ENCODE assay signal across 10 cellular contexts in genomic region chr15:74127954-74128784, GRCh38. TPM values are rescaled to one million over a fixed set of nuclear protein-coding genes. Genes with fewer than 3 reads are reported as not detected.
DNase-seq lines count a peak whose midpoint lies in the region; TF ChIP-seq lines count a peak whose summit lies in the region.
"Had no signal": no experiment of that assay in that cellular context is flagged by ENCODE, and none has a peak within 500 bp of the region (broad histone marks: within the 10 kb centered on the region; RNA-seq: fewer than 3 reads in every experiment).

No MANE protein-coding gene starts in this region.

- no peaks in the 10 kb centered on the region for H3K79me2 ChIP-seq in Karpas-422 (ENCODE audit: low read length)

- H3K36me3 ChIP-seq in liver (ENCODE audit: control insufficient read depth in 4 of 4, insufficient read depth in 3 of 4, low read depth in 1 of 4, low read length in 3 of 4) (no peaks in the 10 kb centered on the region), urinary bladder (ENCODE audit: insufficient read depth) (no peaks in the 10 kb centered on the region), Karpas-422 (ENCODE audit: insufficient read depth, low read length) (no peaks in the 10 kb centered on the region)
- H3K36me3 ChIP-seq: SJSA1 had no signal

- 5% methylated on average over 53 of the region's 53 CpGs for WGBS in liver
- 12% methylated on average over 53 of the region's 53 CpGs for WGBS in urinary bladder

- no peak overlapping the region for H3K27ac Mint-ChIP-seq in activated naive CD4-positive, alpha-beta T cell treated with anti-CD3 and anti-CD28 coated beads for 36 hours
- peak overlapping the region in 4 of 5 experiments; percentile 54 to 98 (median 96) for H3K27ac Mint-ChIP-seq in brain

- H3K4me1 ChIP-seq in liver (ENCODE audit: control insufficient read depth in 4 of 4, insufficient read depth in 4 of 4, low read length in 3 of 4) (peaks cover 10 to 41% (median 16%) of the 10 kb centered on the region in 4 donors), urinary bladder (ENCODE audit: insufficient read depth) (no peaks in the 10 kb centered on the region), Karpas-422 (ENCODE audit: low read length) (no peaks in the 10 kb centered on the region; the same call in 1 of the 2 replicates)

- TF ChIP-seq RAD21 in liver (IDR thresholded peaks at IDR 0.05), result no peak

- no peaks in the 10 kb centered on the region for H3K36me3 Mint-ChIP-seq in activated naive CD4-positive, alpha-beta T cell treated with anti-CD3 and anti-CD28 coated beads for 36 hours (ENCODE audit: low read depth)
- peaks cover 16% of the 10 kb centered on the region for H3K36me3 Mint-ChIP-seq in brain

- H3K9me3 ChIP-seq in liver (ENCODE audit: control insufficient read depth in 4 of 4, low read length in 3 of 4) (no peaks in the 10 kb centered on the region), Karpas-422 (ENCODE audit: low read length) (no peaks in the 10 kb centered on the region)

- no peaks in the 10 kb centered on the region for H3K9me3 Mint-ChIP-seq in activated naive CD4-positive, alpha-beta T cell treated with anti-CD3 and anti-CD28 coated beads for 36 hours
- peaks cover 9 to 29% (median 14%) of the 10 kb centered on the region in 5 experiments for H3K9me3 Mint-ChIP-seq in brain

- H2AFZ ChIP-seq in Karpas-422 (ENCODE audit: low read length), result no peak overlapping the region

- CTCF ChIA-PET in activated naive CD4-positive, alpha-beta T cell treated with anti-CD3 and anti-CD28 coated beads for 36 hours (lab: Charles Lee), result interaction anchor here (0.7 to 2.2 kb wide), 10 partner anchors 11 to 194 kb away, joined by 3 to 12 read pairs (median 4); no protein-coding TSS in a partner anchor

- H3K4me1 Mint-ChIP-seq in activated naive CD4-positive, alpha-beta T cell treated with anti-CD3 and anti-CD28 coated beads for 36 hours (ENCODE audit: low read depth), result peaks cover 28% of the 10 kb centered on the region
- H3K4me1 Mint-ChIP-seq in brain, result peaks cover 76% of the 10 kb centered on the region

- no peaks in the 10 kb centered on the region for H4K20me1 ChIP-seq in Karpas-422 (ENCODE audit: insufficient read depth, low read depth, low read length)

- H3K27ac ChIP-seq in liver (ENCODE audit: low read depth in 1 of 2, low read length in 2 of 2) (no peak overlapping the region), urinary bladder (ENCODE audit: low read depth) (no peak overlapping the region), Karpas-422 (ENCODE audit: low read length) (no peak overlapping the region)
- H3K27ac ChIP-seq: SJSA1 had no signal

- H3K9ac ChIP-seq in liver (ENCODE audit: low read depth in 1 of 2, low read length in 2 of 2) (no peak overlapping the region), Karpas-422 (ENCODE audit: low read length) (no peak overlapping the region)

- TF ChIP-seq CTCF in brain (conservative IDR thresholded peaks at IDR 0.05), result no peak
- no peak for TF ChIP-seq CTCF in liver (IDR thresholded peaks at IDR 0.05; ENCODE audit: low read depth, low read length, missing input control)

- H3K4me3 ChIP-seq in liver (ENCODE audit: low read depth in 1 of 3, low read length in 3 of 3) (peak overlapping the region in 2 of 3 donors; percentile 27 to 39), urinary bladder (ENCODE audit: low read depth, low read length) (peak overlapping the region; percentile 11), Karpas-422 (ENCODE audit: low read length) (no peak overlapping the region)
- H3K4me3 ChIP-seq: SJSA1 had no signal

- H3K4me2 ChIP-seq in Karpas-422 (ENCODE audit: low read depth, low read length, poor library complexity, severe bottlenecking), result no peak overlapping the region

- peaks cover 5 to 21% (median 15%) of the 10 kb centered on the region in 4 donors for H3K27me3 ChIP-seq in liver (ENCODE audit: control insufficient read depth in 4 of 4, insufficient read depth in 4 of 4, low read length in 3 of 4)
- H3K27me3 ChIP-seq in Karpas-422 (ENCODE audit: low read length), result no peaks in the 10 kb centered on the region

- DNase-seq in activated naive CD4-positive, alpha-beta T cell treated with anti-CD3 and anti-CD28 coated beads for 36 hours, result no peak
- DNase-seq in activated naive CD4-positive, alpha-beta T cell treated with Interleukin-2 at 50 U/mL for 16 hours, result no peak
- DNase-seq in KG1 (lab: John Stamatoyannopoulos, UW), result no peak
- no peak for DNase-seq in NCI-H2196 treated with DMSO at 0.1 percent for 48 hours (lab: John Stamatoyannopoulos, UW; ENCODE audit: unreplicated experiment)
- DNase-seq in Karpas-422, result no peak

- intact Hi-C loops in activated naive CD4-positive, alpha-beta T cell treated with anti-CD3 and anti-CD28 coated beads for 36 hours (cut with micrococcal nuclease), result loop anchor here (1.0 to 10.0 kb wide), 3 partner anchors 153 to 194 kb away; no protein-coding TSS in a partner anchor

- H3K4me3 Mint-ChIP-seq in activated naive CD4-positive, alpha-beta T cell treated with anti-CD3 and anti-CD28 coated beads for 36 hours, result peak overlapping the region; percentile 15
- H3K4me3 Mint-ChIP-seq in brain, result peak overlapping the region; percentile 81 to 91 (median 88)

- no peaks in the 10 kb centered on the region for H3K9me2 ChIP-seq in Karpas-422 (replicated peaks; ENCODE audit: insufficient read depth, low read length)

- H3K27me3 Mint-ChIP-seq in activated naive CD4-positive, alpha-beta T cell treated with anti-CD3 and anti-CD28 coated beads for 36 hours (ENCODE audit: low read depth), result peaks cover 61% of the 10 kb centered on the region
- peaks cover 46% of the 10 kb centered on the region for H3K27me3 Mint-ChIP-seq in brain

TF ChIP-seq in liver, 16 proteins besides CTCF, POLR2A, EP300 and RAD21:
- no peak for TF ChIP-seq FOXA2 (IDR thresholded peaks at IDR 0.05)
TF ChIP-seq in liver: peak in this region for 0.

RNA-seq across cellular contexts. Expression of gene ISLR2, which starts 2.2 kb away (rescaled TPM):
- not detected for total RNA-seq in activated naive CD4-positive, alpha-beta T cell treated with anti-CD3 and anti-CD28 coated beads for 36 hours
- polyA plus RNA-seq in brain (ENCODE audit: insufficient read depth, low read depth, low replicate concordance) (30.2 TPM), liver (under 1 TPM in 1 of 2 donors, not detected in 1; 0.03 TPM), urinary bladder (2.0 TPM)
- total RNA-seq in liver (not detected), urinary bladder (2.9 TPM)
- total RNA-seq in Karpas-422 (2014; rRNA removed; shearing (Covaris generic); ENCODE audit: low replicate concordance), result not detected in 2 replicates
- total RNA-seq: Daoy, SJSA1 had no signal

RNA-seq across cellular contexts. Expression of gene ISLR, which starts 45.3 kb away (rescaled TPM):
- not detected for total RNA-seq in activated naive CD4-positive, alpha-beta T cell treated with anti-CD3 and anti-CD28 coated beads for 36 hours
- 13.7 TPM for polyA plus RNA-seq in brain (ENCODE audit: insufficient read depth, low read depth, low replicate concordance)
- total RNA-seq in liver, result 1 to 10 TPM; 2.4 to 3.2 TPM
- 1 to 10 TPM; 3.9 to 4.2 TPM for polyA plus RNA-seq in liver
- total RNA-seq in urinary bladder, result 110 TPM
- polyA plus RNA-seq in urinary bladder, result 82.1 TPM
- not detected in 2 replicates for total RNA-seq in Karpas-422 (2014; rRNA removed; shearing (Covaris generic); ENCODE audit: low replicate concordance)
- total RNA-seq: SJSA1 had no signal

RNA-seq across cellular contexts. Expression of gene GOLGA6A, which starts 45.8 kb away (rescaled TPM):
- under 1 TPM; 0.14 to 0.84 TPM for total RNA-seq in activated naive CD4-positive, alpha-beta T cell treated with anti-CD3 and anti-CD28 coated beads for 36 hours
- polyA plus RNA-seq in brain (ENCODE audit: insufficient read depth, low read depth, low replicate concordance) (not detected), liver (under 1 TPM; 0.06 to 0.08 TPM), urinary bladder (0.06 TPM)
- total RNA-seq in liver (1 to 10 TPM; 1.2 to 1.4 TPM), urinary bladder (not detected)
- not detected in 2 replicates for total RNA-seq in Karpas-422 (2014; rRNA removed; shearing (Covaris generic); ENCODE audit: low replicate concordance)
- total RNA-seq: Daoy, SJSA1 had no signal

Comparison
In these comparisons a context has a peak if more than half of its experiments do, and no peak if none do; other contexts are left out.
1. RNA of gene ISLR, which starts 45.3 kb away (total RNA-seq): 110 TPM in urinary bladder (single experiment); 2.4 to 3.2 TPM in liver, not detected in activated naive CD4-positive, alpha-beta T cell treated with anti-CD3 and anti-CD28 coated beads for 36 hours and not detected in Karpas-422; every median in the first group is over 10 times any median in the second.